ENCODE assay signal across 1 cellular context in the genomic region with DNA sequence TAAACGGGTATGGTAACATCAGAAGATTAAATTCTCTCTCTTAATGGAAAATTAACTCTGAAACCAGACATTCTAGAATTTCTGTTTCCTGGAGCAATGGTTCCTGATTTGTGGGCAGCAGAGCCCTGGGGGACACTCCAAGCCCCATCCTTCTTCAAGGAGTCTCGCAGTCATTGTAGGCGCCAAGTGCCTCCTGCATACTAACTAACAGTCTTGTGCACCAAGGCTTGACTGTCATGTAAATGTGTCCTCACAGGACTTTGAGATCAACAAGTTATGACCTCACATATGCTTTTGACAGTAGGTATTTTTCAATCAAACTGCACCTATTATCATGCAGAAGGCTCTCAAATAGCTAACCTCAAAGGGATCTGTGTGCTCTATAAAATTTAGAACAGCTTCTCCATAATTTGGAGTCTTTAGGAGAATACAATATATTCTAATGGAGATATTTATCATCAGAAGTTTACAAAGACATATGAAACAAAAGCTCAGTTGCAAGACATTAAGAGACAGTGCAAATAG.
TF ChIP-seq lines count a peak whose summit lies in the region.

No MANE protein-coding gene starts in this region.

TF ChIP-seq in H1, 55 proteins besides CTCF, POLR2A, EP300 and RAD21:
- TF ChIP-seq SAP30 (IDR thresholded peaks at IDR 0.05; ENCODE audit: insufficient read depth, insufficient replicate concordance, low read length) (no peak), GTF2F1 (IDR thresholded peaks at IDR 0.05; ENCODE audit: borderline replicate concordance, low read depth, low read length) (no peak), TEAD4 (IDR thresholded peaks at IDR 0.05; ENCODE audit: low read depth, low read length) (no peak), KDM1A (IDR thresholded peaks at IDR 0.05; ENCODE audit: borderline replicate concordance, low read length) (no peak), SIX5 (IDR thresholded peaks at IDR 0.05; ENCODE audit: low read depth, low read length) (no peak), RXRA (IDR thresholded peaks at IDR 0.05; ENCODE audit: insufficient read depth, low read depth, low read length) (no peak), POU5F1 (IDR thresholded peaks at IDR 0.05; ENCODE audit: low read depth, low read length) (no peak), KDM4A (IDR thresholded peaks at IDR 0.05; ENCODE audit: low read depth, low read length, severe bottlenecking) (no peak), BACH1 (IDR thresholded peaks at IDR 0.05; ENCODE audit: low read length) (no peak), SIN3A (conservative IDR thresholded peaks at IDR 0.05 in 1 of 2, IDR thresholded peaks at IDR 0.05 in 1 of 2; ENCODE audit: low read depth in 1 of 2, low read length in 2 of 2) (no peak), POLR2AphosphoS5 (IDR thresholded peaks at IDR 0.05; ENCODE audit: low read depth, low read length) (no peak), CEBPB (IDR thresholded peaks at IDR 0.05; ENCODE audit: low read depth, low read length) (no peak), SP4 (IDR thresholded peaks at IDR 0.05; ENCODE audit: low read length) (no peak), EGR1 (IDR thresholded peaks at IDR 0.05; ENCODE audit: borderline replicate concordance, low read depth, low read length) (no peak), RFX5 (IDR thresholded peaks at IDR 0.05; ENCODE audit: borderline replicate concordance, low read depth, low read length) (no peak), CBX8 (IDR thresholded peaks at IDR 0.05; ENCODE audit: borderline replicate concordance, low read depth, low read length) (no peak), CBX5 (IDR thresholded peaks at IDR 0.05; ENCODE audit: low read depth, low read length) (no peak)
